ENCODE assay signal across 10 cellular contexts in the genomic region with DNA sequence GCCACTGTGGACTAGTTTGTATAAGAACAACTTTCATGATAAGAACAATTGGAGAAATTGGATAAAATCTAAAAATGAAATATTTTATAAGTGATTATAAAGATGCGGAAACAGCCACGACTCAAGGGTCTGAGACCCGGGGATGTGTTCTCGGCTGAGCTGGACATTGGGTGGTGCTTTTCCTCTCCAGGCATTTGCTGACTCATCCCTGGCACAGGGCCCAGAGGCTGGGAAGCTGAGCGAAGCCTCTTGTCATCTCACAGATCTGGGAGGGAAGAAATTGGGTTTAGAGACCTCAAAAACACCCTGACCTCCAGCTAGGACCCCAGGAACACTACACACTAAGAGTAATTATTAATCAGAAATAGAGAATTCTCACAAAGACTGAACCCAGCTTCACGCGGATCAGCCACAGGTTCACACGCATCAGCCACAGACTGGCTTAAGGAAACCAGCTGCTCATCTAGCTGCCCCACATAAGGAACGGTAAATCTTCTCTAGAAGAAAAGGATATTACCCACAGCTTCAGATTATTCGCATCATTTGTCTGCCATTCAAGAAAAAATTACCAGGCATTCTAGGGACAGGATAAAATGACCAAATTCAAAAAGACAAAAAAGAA. TPM values are rescaled to one million over a fixed set of nuclear protein-coding genes. Genes with fewer than 3 reads are reported as not detected.
DNase-seq lines count a peak whose midpoint lies in the region; ATAC-seq and TF ChIP-seq lines count a peak whose summit lies in the region.
"Had no signal": no experiment of that assay in that cellular context is flagged by ENCODE, and none has a peak within 500 bp of the region (broad histone marks: within the 10 kb centered on the region; RNA-seq: fewer than 3 reads in every experiment).

No MANE protein-coding gene starts in this region.

- H3K9me3 Mint-ChIP-seq in naive thymus-derived CD8-positive, alpha-beta T cell = peaks cover 5 to 40% (median 23%) of the 10 kb centered on the region in 9 donors

- no peaks in the 10 kb centered on the region for H3K4me1 Mint-ChIP-seq in naive thymus-derived CD8-positive, alpha-beta T cell

- H3K4me1 ChIP-seq in adrenal gland (replicated peaks in 1 of 2) = no peaks in the 10 kb centered on the region
- no peaks in the 10 kb centered on the region for H3K4me1 ChIP-seq in hepatocyte (ENCODE audit: insufficient read depth)

- H3K4me2 ChIP-seq in hepatocyte = no peak overlapping the region

- peak; percentile 4 for DNase-seq in NCI-H82 (lab: John Stamatoyannopoulos, UW)
- no peak for DNase-seq in NCI-H82 treated with DMSO at 0.1 percent for 48 hours (lab: John Stamatoyannopoulos, UW; ENCODE audit: unreplicated experiment)
- peak; percentile 60 to 86 (median 72) for DNase-seq in adrenal gland
- DNase-seq in hepatocyte (ENCODE audit: low spot score) = peak; percentile 26
- no peak for DNase-seq in foreskin melanocyte
- DNase-seq in naive thymus-derived CD8-positive, alpha-beta T cell = no peak
- DNase-seq in cerebellar nuclear complex (lab: John Stamatoyannopoulos, UW) = no peak

- POLR2A ChIA-PET in naive thymus-derived CD8-positive, alpha-beta T cell (lab: Charles Lee) = no interaction called here

- H3K27ac Mint-ChIP-seq in naive thymus-derived CD8-positive, alpha-beta T cell = no peak overlapping the region

- H2AFZ ChIP-seq in hepatocyte = no peak overlapping the region

- no peak overlapping the region for H3K27ac ChIP-seq in adrenal gland
- no peak overlapping the region for H3K27ac ChIP-seq in hepatocyte

- H3K27me3 ChIP-seq in adrenal gland = no peaks in the 10 kb centered on the region
- H3K27me3 ChIP-seq in hepatocyte = peaks cover 9% of the 10 kb centered on the region

- H3K9me3 ChIP-seq in adrenal gland (replicated peaks in 1 of 3) (no peaks in the 10 kb centered on the region), hepatocyte (ENCODE audit: low read depth) (no peaks in the 10 kb centered on the region)

- TF ChIP-seq CTCF in adrenal gland (IDR thresholded peaks at IDR 0.05) = no peak
- TF ChIP-seq CTCF in hepatocyte (IDR thresholded peaks at IDR 0.05; ENCODE audit: poor library complexity) = no peak

- no peak overlapping the region for H3K4me3 ChIP-seq in adrenal gland
- no peak overlapping the region for H3K4me3 ChIP-seq in hepatocyte

- H3K36me3 ChIP-seq in adrenal gland (replicated peaks in 1 of 2) = no peaks in the 10 kb centered on the region
- no peaks in the 10 kb centered on the region for H3K36me3 ChIP-seq in hepatocyte (replicated peaks; ENCODE audit: insufficient read depth, low read depth)

- H4K20me1 ChIP-seq in hepatocyte (ENCODE audit: insufficient read depth, poor library complexity, severe bottlenecking) = no peaks in the 10 kb centered on the region

- intact Hi-C loops in adrenal gland (cut with DNase I) = no loop called here

- 58 to 62% (median 60%) methylated on average over 10 of the region's 10 CpGs for WGBS in adrenal gland, 4 donors
- WGBS in hepatocyte (ENCODE audit: low lambda C conversion rate, missing lambda C conversion rate) = 86% methylated on average over 10 of the region's 10 CpGs

- H3K4me3 Mint-ChIP-seq in naive thymus-derived CD8-positive, alpha-beta T cell = no peak overlapping the region

- TF ChIP-seq POLR2A in adrenal gland (IDR thresholded peaks at IDR 0.05) = no peak

- H3K79me2 ChIP-seq in hepatocyte = no peaks in the 10 kb centered on the region

- ATAC-seq in HG02642 (IDR thresholded peaks at IDR 0.05; ENCODE audit: poor library complexity, unreplicated experiment) = no peak
- ATAC-seq in naive thymus-derived CD8-positive, alpha-beta T cell = no peak

- H3K9me2 ChIP-seq in hepatocyte (replicated peaks; ENCODE audit: insufficient read depth) = no peaks in the 10 kb centered on the region

- H3K27me3 Mint-ChIP-seq in naive thymus-derived CD8-positive, alpha-beta T cell = peaks cover 29 to 60% (median 39%) of the 10 kb centered on the region in 5 donors

- H3K36me3 Mint-ChIP-seq in naive thymus-derived CD8-positive, alpha-beta T cell = peaks cover 0 to 18% (median 4%) of the 10 kb centered on the region in 3 donors

RNA-seq across cellular contexts. Expression of a gene that starts 2.8 kb away (rescaled TPM):
- total RNA-seq in adrenal gland = not detected
- not detected for polyA plus RNA-seq in adrenal gland
- not detected in 2 replicates for total RNA-seq in hepatocyte
- polyA plus RNA-seq in hepatocyte = not detected in 2 replicates
- total RNA-seq in naive thymus-derived CD8-positive, alpha-beta T cell = not detected
- polyA plus RNA-seq in naive thymus-derived CD8-positive, alpha-beta T cell = not detected
- total RNA-seq: liver; T-helper 2 cell treated with Interferon-gamma antibody and Interleukin-4, amounts not matched to agents 100 ng/mL and 5 ng/mL, for 36 hours had no signal
- polyA plus RNA-seq: liver had no signal

RNA-seq across cellular contexts. Expression of a gene that starts 13.7 kb away (rescaled TPM):
- total RNA-seq in adrenal gland (not detected), hepatocyte (not detected in 2 replicates)
- polyA plus RNA-seq in adrenal gland (not detected), hepatocyte (not detected in 2 replicates)
- total RNA-seq in naive thymus-derived CD8-positive, alpha-beta T cell = not detected
- polyA plus RNA-seq in naive thymus-derived CD8-positive, alpha-beta T cell = not detected
- total RNA-seq: liver; T-helper 2 cell treated with Interferon-gamma antibody and Interleukin-4, amounts not matched to agents 100 ng/mL and 5 ng/mL, for 36 hours had no signal
- polyA plus RNA-seq: liver had no signal

Comparison
In these comparisons a context has a peak if more than half of its experiments do, and no peak if none do; other contexts are left out.
1. DNase-seq: peak in NCI-H82 (single experiment), adrenal gland (7 of 7) and hepatocyte (single experiment); none in NCI-H82 treated with DMSO at 0.1 percent for 48 hours (single experiment), foreskin melanocyte (single experiment), naive thymus-derived CD8-positive, alpha-beta T cell (0 of 10) and cerebellar nuclear complex (0 of 2).